ENCODE assay signal across 2 cellular contexts in genomic region chr3:195011231-195011834, GRCh38.
TF ChIP-seq lines count a peak whose summit lies in the region.

No MANE protein-coding gene starts in this region.

TF ChIP-seq in WTC11, 78 proteins besides CTCF, POLR2A, EP300 and RAD21 (continued from another document):
- TF ChIP-seq ZNF425 (CRISPR knock-in tag; conservative IDR thresholded peaks at IDR 0.05): no peak
TF ChIP-seq in WTC11: peak in this region for 0.

TF ChIP-seq in HepG2, 621 proteins besides CTCF, POLR2A, EP300 and RAD21 (continued from another document):
- 0 out of 2 replicates have a peak, but pooled peaks have one; percentile 16 for TF ChIP-seq ARID4A (CRISPR knock-in tag; IDR thresholded peaks at IDR 0.05; ENCODE audit: borderline replicate concordance)
- 0 out of 2 replicates have a peak, but pooled peaks have one; percentile 23 for TF ChIP-seq RXRB (CRISPR knock-in tag; IDR thresholded peaks at IDR 0.05; ENCODE audit: borderline replicate concordance)
- TF ChIP-seq ZNF30 (CRISPR knock-in tag; IDR thresholded peaks at IDR 0.05): no peak
- no peak for TF ChIP-seq REL (CRISPR knock-in tag; conservative IDR thresholded peaks at IDR 0.05)
- TF ChIP-seq ZNF503 (CRISPR knock-in tag; IDR thresholded peaks at IDR 0.05): no peak
- TF ChIP-seq HOXD1 (CRISPR knock-in tag; IDR thresholded peaks at IDR 0.05): no peak
- TF ChIP-seq ZBTB26 (CRISPR knock-in tag; IDR thresholded peaks at IDR 0.05; ENCODE audit: borderline replicate concordance): no peak
- TF ChIP-seq RARA (CRISPR knock-in tag; IDR thresholded peaks at IDR 0.05): peak; percentile 71
- 0 out of 2 replicates have a peak, but pooled peaks have one; percentile 9 for TF ChIP-seq FOXA3 (CRISPR knock-in tag; IDR thresholded peaks at IDR 0.05)
TF ChIP-seq in HepG2: peak in this region for 7.
